Comparison of ENCODE assay signal across 1 cellular context in the genomic region with DNA sequence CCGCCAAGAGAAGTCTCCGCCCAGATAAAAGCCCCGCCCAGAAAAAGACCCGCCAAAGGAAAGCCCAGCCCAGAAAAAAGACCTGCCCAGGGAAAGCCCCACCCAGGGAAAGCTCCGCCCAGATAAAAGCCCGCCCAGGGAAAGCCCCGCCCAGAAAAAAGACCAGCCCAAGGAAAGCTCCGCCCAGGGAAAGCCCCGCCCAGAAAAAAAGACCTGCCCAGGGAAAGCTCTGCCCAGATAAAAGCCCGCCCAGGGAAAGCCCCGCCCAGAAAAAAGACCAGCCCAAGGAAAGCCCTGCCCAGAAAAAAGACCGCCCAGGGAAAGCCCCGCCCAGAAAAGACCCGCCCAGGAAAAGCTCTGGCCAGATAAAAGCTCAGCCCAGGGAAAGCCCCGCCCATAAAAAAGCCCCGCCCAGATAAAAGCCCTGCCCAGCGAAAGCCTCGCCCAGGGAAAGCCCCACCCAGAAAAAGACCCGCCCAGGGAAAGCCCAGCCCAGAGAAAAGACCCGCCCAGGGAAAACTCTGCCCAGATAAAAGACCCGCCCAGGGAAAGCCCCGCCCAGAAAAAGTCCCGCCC.
TF ChIP-seq lines count a peak whose summit lies in the region.

No MANE protein-coding gene starts in this region.

TF ChIP-seq in HEK293, 187 proteins besides CTCF, POLR2A, EP300 and RAD21 (continued from another document):
- TF ChIP-seq, protein P1, sequence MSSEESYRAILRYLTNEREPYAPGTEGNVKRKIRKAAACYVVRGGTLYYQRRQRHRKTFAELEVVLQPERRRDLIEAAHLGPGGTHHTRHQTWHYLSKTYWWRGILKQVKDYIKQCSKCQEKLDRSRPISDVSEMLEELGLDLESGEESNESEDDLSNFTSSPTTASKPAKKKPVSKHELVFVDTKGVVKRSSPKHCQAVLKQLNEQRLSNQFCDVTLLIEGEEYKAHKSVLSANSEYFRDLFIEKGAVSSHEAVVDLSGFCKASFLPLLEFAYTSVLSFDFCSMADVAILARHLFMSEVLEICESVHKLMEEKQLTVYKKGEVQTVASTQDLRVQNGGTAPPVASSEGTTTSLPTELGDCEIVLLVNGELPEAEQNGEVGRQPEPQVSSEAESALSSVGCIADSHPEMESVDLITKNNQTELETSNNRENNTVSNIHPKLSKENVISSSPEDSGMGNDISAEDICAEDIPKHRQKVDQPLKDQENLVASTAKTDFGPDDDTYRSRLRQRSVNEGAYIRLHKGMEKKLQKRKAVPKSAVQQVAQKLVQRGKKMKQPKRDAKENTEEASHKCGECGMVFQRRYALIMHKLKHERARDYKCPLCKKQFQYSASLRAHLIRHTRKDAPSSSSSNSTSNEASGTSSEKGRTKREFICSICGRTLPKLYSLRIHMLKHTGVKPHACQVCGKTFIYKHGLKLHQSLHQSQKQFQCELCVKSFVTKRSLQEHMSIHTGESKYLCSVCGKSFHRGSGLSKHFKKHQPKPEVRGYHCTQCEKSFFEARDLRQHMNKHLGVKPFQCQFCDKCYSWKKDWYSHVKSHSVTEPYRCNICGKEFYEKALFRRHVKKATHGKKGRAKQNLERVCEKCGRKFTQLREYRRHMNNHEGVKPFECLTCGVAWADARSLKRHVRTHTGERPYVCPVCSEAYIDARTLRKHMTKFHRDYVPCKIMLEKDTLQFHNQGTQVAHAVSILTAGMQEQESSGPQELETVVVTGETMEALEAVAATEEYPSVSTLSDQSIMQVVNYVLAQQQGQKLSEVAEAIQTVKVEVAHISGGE (tag by site-specific recombination; conservative IDR thresholded peaks at IDR 0.05; ENCODE audit: low read depth), result no peak
- TF ChIP-seq ZBTB8A (tag by site-specific recombination; IDR thresholded peaks at IDR 0.05) (no peak), FEZF1 (tag by site-specific recombination; IDR thresholded peaks at IDR 0.05) (no peak), ZNF792 (tag by site-specific recombination; IDR thresholded peaks at IDR 0.05) (no peak), ZNF391 (tag by site-specific recombination; IDR thresholded peaks at IDR 0.05; ENCODE audit: borderline replicate concordance, low read depth) (no peak), ZNF629 (tag by site-specific recombination; IDR thresholded peaks at IDR 0.05) (no peak), MEIS1 (CRISPR knock-in tag; IDR thresholded peaks at IDR 0.05; ENCODE audit: borderline replicate concordance) (no peak), ZNF155 (tag by site-specific recombination; IDR thresholded peaks at IDR 0.05) (no peak), SALL2 (tag by site-specific recombination; IDR thresholded peaks at IDR 0.05; ENCODE audit: borderline replicate concordance) (no peak), GLIS1 (tag by site-specific recombination; IDR thresholded peaks at IDR 0.05) (no peak), ZNF654 (tag by site-specific recombination; IDR thresholded peaks at IDR 0.05; ENCODE audit: low read depth) (no peak), ZNF174 (tag by site-specific recombination; IDR thresholded peaks at IDR 0.05) (no peak), ZNF521 (tag by site-specific recombination; IDR thresholded peaks at IDR 0.05) (no peak), GFI1B (tag by site-specific recombination; IDR thresholded peaks at IDR 0.05) (no peak), REPIN1 (tag by site-specific recombination; IDR thresholded peaks at IDR 0.05; ENCODE audit: low read depth) (no peak), SP3 (tag by site-specific recombination; IDR thresholded peaks at IDR 0.05) (peak; percentile 94), KLF8 (tag by site-specific recombination; IDR thresholded peaks at IDR 0.05) (peak; percentile 95), ZNF426 (tag by site-specific recombination; IDR thresholded peaks at IDR 0.05) (no peak), ZNF19 (tag by site-specific recombination; IDR thresholded peaks at IDR 0.05; ENCODE audit: low read depth) (no peak), ZNF404 (tag by site-specific recombination; IDR thresholded peaks at IDR 0.05) (no peak), OSR2 (tag by site-specific recombination; IDR thresholded peaks at IDR 0.05) (no peak), ZBTB1 (tag by site-specific recombination; IDR thresholded peaks at IDR 0.05) (no peak), ZNF121 (tag by site-specific recombination; IDR thresholded peaks at IDR 0.05) (no peak), KLF1 (tag by site-specific recombination; IDR thresholded peaks at IDR 0.05) (peak; percentile 8), ZNF624 (tag by site-specific recombination; IDR thresholded peaks at IDR 0.05) (no peak), MYNN (tag by site-specific recombination; IDR thresholded peaks at IDR 0.05; ENCODE audit: borderline replicate concordance) (peak; percentile 82; the same call in 1 of the 2 replicates), SP2 (tag by site-specific recombination; IDR thresholded peaks at IDR 0.05) (peak; percentile 19), ZFHX2 (tag by site-specific recombination; conservative IDR thresholded peaks at IDR 0.05) (no peak), ZNF223 (tag by site-specific recombination; IDR thresholded peaks at IDR 0.05) (no peak), ZNF610 (tag by site-specific recombination; IDR thresholded peaks at IDR 0.05; ENCODE audit: borderline replicate concordance) (no peak)
- TF ChIP-seq, protein P2, sequence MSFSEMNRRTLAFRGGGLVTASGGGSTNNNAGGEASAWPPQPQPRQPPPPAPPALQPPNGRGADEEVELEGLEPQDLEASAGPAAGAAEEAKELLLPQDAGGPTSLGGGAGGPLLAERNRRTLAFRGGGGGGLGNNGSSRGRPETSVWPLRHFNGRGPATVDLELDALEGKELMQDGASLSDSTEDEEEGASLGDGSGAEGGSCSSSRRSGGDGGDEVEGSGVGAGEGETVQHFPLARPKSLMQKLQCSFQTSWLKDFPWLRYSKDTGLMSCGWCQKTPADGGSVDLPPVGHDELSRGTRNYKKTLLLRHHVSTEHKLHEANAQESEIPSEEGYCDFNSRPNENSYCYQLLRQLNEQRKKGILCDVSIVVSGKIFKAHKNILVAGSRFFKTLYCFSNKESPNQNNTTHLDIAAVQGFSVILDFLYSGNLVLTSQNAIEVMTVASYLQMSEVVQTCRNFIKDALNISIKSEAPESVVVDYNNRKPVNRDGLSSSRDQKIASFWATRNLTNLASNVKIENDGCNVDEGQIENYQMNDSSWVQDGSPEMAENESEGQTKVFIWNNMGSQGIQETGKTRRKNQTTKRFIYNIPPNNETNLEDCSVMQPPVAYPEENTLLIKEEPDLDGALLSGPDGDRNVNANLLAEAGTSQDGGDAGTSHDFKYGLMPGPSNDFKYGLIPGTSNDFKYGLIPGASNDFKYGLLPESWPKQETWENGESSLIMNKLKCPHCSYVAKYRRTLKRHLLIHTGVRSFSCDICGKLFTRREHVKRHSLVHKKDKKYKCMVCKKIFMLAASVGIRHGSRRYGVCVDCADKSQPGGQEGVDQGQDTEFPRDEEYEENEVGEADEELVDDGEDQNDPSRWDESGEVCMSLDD (tag by site-specific recombination; IDR thresholded peaks at IDR 0.05), result no peak
- TF ChIP-seq, protein P3, sequence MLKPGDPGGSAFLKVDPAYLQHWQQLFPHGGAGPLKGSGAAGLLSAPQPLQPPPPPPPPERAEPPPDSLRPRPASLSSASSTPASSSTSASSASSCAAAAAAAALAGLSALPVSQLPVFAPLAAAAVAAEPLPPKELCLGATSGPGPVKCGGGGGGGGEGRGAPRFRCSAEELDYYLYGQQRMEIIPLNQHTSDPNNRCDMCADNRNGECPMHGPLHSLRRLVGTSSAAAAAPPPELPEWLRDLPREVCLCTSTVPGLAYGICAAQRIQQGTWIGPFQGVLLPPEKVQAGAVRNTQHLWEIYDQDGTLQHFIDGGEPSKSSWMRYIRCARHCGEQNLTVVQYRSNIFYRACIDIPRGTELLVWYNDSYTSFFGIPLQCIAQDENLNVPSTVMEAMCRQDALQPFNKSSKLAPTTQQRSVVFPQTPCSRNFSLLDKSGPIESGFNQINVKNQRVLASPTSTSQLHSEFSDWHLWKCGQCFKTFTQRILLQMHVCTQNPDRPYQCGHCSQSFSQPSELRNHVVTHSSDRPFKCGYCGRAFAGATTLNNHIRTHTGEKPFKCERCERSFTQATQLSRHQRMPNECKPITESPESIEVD (tag by site-specific recombination; IDR thresholded peaks at IDR 0.05), result no peak
- TF ChIP-seq, protein P4, sequence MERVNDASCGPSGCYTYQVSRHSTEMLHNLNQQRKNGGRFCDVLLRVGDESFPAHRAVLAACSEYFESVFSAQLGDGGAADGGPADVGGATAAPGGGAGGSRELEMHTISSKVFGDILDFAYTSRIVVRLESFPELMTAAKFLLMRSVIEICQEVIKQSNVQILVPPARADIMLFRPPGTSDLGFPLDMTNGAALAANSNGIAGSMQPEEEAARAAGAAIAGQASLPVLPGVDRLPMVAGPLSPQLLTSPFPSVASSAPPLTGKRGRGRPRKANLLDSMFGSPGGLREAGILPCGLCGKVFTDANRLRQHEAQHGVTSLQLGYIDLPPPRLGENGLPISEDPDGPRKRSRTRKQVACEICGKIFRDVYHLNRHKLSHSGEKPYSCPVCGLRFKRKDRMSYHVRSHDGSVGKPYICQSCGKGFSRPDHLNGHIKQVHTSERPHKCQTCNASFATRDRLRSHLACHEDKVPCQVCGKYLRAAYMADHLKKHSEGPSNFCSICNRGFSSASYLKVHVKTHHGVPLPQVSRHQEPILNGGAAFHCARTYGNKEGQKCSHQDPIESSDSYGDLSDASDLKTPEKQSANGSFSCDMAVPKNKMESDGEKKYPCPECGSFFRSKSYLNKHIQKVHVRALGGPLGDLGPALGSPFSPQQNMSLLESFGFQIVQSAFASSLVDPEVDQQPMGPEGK (tag by site-specific recombination; IDR thresholded peaks at IDR 0.05), result peak; percentile 68; the same call in 1 of the 2 replicates
- TF ChIP-seq, protein P5, sequence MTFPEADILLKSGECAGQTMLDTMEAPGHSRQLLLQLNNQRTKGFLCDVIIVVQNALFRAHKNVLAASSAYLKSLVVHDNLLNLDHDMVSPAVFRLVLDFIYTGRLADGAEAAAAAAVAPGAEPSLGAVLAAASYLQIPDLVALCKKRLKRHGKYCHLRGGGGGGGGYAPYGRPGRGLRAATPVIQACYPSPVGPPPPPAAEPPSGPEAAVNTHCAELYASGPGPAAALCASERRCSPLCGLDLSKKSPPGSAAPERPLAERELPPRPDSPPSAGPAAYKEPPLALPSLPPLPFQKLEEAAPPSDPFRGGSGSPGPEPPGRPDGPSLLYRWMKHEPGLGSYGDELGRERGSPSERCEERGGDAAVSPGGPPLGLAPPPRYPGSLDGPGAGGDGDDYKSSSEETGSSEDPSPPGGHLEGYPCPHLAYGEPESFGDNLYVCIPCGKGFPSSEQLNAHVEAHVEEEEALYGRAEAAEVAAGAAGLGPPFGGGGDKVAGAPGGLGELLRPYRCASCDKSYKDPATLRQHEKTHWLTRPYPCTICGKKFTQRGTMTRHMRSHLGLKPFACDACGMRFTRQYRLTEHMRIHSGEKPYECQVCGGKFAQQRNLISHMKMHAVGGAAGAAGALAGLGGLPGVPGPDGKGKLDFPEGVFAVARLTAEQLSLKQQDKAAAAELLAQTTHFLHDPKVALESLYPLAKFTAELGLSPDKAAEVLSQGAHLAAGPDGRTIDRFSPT (tag by site-specific recombination; IDR thresholded peaks at IDR 0.05), result no peak
- TF ChIP-seq, protein P6, sequence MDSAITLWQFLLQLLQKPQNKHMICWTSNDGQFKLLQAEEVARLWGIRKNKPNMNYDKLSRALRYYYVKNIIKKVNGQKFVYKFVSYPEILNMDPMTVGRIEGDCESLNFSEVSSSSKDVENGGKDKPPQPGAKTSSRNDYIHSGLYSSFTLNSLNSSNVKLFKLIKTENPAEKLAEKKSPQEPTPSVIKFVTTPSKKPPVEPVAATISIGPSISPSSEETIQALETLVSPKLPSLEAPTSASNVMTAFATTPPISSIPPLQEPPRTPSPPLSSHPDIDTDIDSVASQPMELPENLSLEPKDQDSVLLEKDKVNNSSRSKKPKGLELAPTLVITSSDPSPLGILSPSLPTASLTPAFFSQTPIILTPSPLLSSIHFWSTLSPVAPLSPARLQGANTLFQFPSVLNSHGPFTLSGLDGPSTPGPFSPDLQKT (IDR thresholded peaks at IDR 0.05; ENCODE audit: borderline replicate concordance, low read depth, low read length), result no peak
- TF ChIP-seq, protein P7, sequence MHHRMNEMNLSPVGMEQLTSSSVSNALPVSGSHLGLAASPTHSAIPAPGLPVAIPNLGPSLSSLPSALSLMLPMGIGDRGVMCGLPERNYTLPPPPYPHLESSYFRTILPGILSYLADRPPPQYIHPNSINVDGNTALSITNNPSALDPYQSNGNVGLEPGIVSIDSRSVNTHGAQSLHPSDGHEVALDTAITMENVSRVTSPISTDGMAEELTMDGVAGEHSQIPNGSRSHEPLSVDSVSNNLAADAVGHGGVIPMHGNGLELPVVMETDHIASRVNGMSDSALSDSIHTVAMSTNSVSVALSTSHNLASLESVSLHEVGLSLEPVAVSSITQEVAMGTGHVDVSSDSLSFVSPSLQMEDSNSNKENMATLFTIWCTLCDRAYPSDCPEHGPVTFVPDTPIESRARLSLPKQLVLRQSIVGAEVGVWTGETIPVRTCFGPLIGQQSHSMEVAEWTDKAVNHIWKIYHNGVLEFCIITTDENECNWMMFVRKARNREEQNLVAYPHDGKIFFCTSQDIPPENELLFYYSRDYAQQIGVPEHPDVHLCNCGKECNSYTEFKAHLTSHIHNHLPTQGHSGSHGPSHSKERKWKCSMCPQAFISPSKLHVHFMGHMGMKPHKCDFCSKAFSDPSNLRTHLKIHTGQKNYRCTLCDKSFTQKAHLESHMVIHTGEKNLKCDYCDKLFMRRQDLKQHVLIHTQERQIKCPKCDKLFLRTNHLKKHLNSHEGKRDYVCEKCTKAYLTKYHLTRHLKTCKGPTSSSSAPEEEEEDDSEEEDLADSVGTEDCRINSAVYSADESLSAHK (tag by site-specific recombination; IDR thresholded peaks at IDR 0.05), result no peak
- TF ChIP-seq, protein P8, sequence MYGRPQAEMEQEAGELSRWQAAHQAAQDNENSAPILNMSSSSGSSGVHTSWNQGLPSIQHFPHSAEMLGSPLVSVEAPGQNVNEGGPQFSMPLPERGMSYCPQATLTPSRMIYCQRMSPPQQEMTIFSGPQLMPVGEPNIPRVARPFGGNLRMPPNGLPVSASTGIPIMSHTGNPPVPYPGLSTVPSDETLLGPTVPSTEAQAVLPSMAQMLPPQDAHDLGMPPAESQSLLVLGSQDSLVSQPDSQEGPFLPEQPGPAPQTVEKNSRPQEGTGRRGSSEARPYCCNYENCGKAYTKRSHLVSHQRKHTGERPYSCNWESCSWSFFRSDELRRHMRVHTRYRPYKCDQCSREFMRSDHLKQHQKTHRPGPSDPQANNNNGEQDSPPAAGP (tag by site-specific recombination; IDR thresholded peaks at IDR 0.05), result no peak
TF ChIP-seq in HEK293: peak in this region for 7.
